28 cellular contexts compared by ENCODE assay signal in genomic region chr2:176202491-176202890, GRCh38. TPM values are rescaled to one million over a fixed set of nuclear protein-coding genes. Genes with fewer than 3 reads are reported as not detected.
"Had no signal": no experiment of that assay in that cellular context is flagged by ENCODE, and none has a peak within 500 bp of the region (broad histone marks: within the 10 kb centered on the region; RNA-seq: fewer than 3 reads in every experiment).

No MANE protein-coding gene starts in this region.

- H3K4me3 ChIP-seq: esophagus squamous epithelium, gastrocnemius medialis, heart right ventricle, left lung, lower lobe of right lung, mucosa of descending colon had no signal

- FAIRE-seq: endometrium, islet of Langerhans, keratinocyte had no signal

- DNase-seq: cortex of kidney; effector CD8-positive, alpha-beta T cell; effector memory CD8-positive, alpha-beta T cell; endodermal cell; erythroblast; esophagus squamous epithelium; foreskin fibroblast; foreskin melanocyte; gastrocnemius medialis; glutamatergic neuron; head of caudate nucleus; heart right ventricle; hippocampal formation; left cardiac atrium; left lung; left ventricle myocardium superior; lower lobe of right lung; mesenchymal stem cell; mucosa of descending colon; naive B cell; naive thymus-derived CD8-positive, alpha-beta T cell had no signal

- H3K27me3 ChIP-seq: gastrocnemius medialis had no signal

- H3K27ac ChIP-seq: epithelial cell of prostate, esophagus squamous epithelium, gastrocnemius medialis, heart right ventricle, left lung, lower lobe of right lung had no signal

- ATAC-seq: effector memory CD8-positive, alpha-beta T cell; esophagus mucosa; gastrocnemius medialis; heart right ventricle; left cardiac atrium; left lung; left ventricle myocardium superior; lower lobe of right lung; mucosa of descending colon; naive thymus-derived CD8-positive, alpha-beta T cell had no signal

- H3K4me1 ChIP-seq: esophagus squamous epithelium, gastrocnemius medialis, heart right ventricle, left lung, lower lobe of right lung had no signal

- H3K9me3 ChIP-seq: gastrocnemius medialis, left lung, lower lobe of right lung, mucosa of descending colon had no signal

- H3K36me3 ChIP-seq: esophagus squamous epithelium, gastrocnemius medialis, heart right ventricle, left lung, lower lobe of right lung had no signal

RNA-seq across cellular contexts. Expression of gene HOXD1, which starts 14.0 kb away (rescaled TPM):
- total RNA-seq: left ventricle myocardium superior; mesothelial cell of epicardium; myocyte; naive thymus-derived CD8-positive, alpha-beta T cell had no signal
- polyA plus RNA-seq: keratinocyte; naive thymus-derived CD8-positive, alpha-beta T cell had no signal

RNA-seq across cellular contexts. Expression of gene HOXD3, which starts 45.4 kb away (rescaled TPM):
- total RNA-seq: endodermal cell; myocyte; naive thymus-derived CD8-positive, alpha-beta T cell had no signal
- polyA plus RNA-seq: keratinocyte; naive thymus-derived CD8-positive, alpha-beta T cell had no signal

RNA-seq across cellular contexts. Expression of gene HOXD4, which starts 51.1 kb away (rescaled TPM):
- total RNA-seq: endodermal cell; myocyte; naive thymus-derived CD8-positive, alpha-beta T cell had no signal
- polyA plus RNA-seq: keratinocyte; naive thymus-derived CD8-positive, alpha-beta T cell had no signal
